ENCODE assay signal across 9 cellular contexts in genomic region chr19:1567116-1567847, GRCh38. TPM values are rescaled to one million over a fixed set of nuclear protein-coding genes. Genes with fewer than 3 reads are reported as not detected.
DNase-seq lines count a peak whose midpoint lies in the region; ATAC-seq, FAIRE-seq and TF ChIP-seq lines count a peak whose summit lies in the region.
"Had no signal": no experiment of that assay in that cellular context is flagged by ENCODE, and none has a peak within 500 bp of the region (broad histone marks: within the 10 kb centered on the region; RNA-seq: fewer than 3 reads in every experiment).

No MANE protein-coding gene starts in this region.

- TF ChIP-seq CTCF in OCI-LY7 (conservative IDR thresholded peaks at IDR 0.05; ENCODE audit: low read length) (no peak), endothelial cell of umbilical vein (IDR thresholded peaks at IDR 0.05; ENCODE audit: extremely low read depth in 1 of 2, insufficient read depth in 1 of 2, low read depth in 1 of 2, low read length in 2 of 2) (no peak), nephron progenitor cell (IDR thresholded peaks at IDR 0.05) (no peak)

- DNase-seq in CD8-positive, alpha-beta memory T cell: no peak
- DNase-seq in OCI-LY7 (ENCODE audit: low spot score) (no peak), endothelial cell of umbilical vein (ENCODE audit: low read depth, low spot score) (peak; percentile 33), nephron progenitor cell (peak; percentile 45), islet precursor cell (no peak), SIG-M5 (lab: John Stamatoyannopoulos, UW) (no peak), sciatic nerve (ENCODE audit: low spot score) (no peak)
- DNase-seq in effector CD8-positive, alpha-beta T cell (lab: John Stamatoyannopoulos, UW): no peak

- peak; percentile 30 for TF ChIP-seq POLR2A in endothelial cell of umbilical vein (IDR thresholded peaks at IDR 0.05; ENCODE audit: low read depth, low read length)

- peaks cover 0 to 3% of the 10 kb centered on the region in 2 donors for H3K27me3 Mint-ChIP-seq in CD8-positive, alpha-beta memory T cell
- peaks cover 21% of the 10 kb centered on the region for H3K27me3 Mint-ChIP-seq in nephron progenitor cell (ENCODE audit: low read depth, poor library complexity)

- BruUV-seq in OCI-LY7 (replicated peaks; lab: Mats Ljungman, UMichigan) (no TSS peak), endothelial cell of umbilical vein (replicated peaks; lab: Mats Ljungman, UMichigan) (no TSS peak)

- no peak for ATAC-seq in sciatic nerve

- H3K9me2 ChIP-seq in OCI-LY7 (ENCODE audit: insufficient read depth, low read length): no peaks in the 10 kb centered on the region

- dilution Hi-C loops in endothelial cell of umbilical vein (cut with MboI; ENCODE audit: extremely low pct_ligation_motif_present, low sequenced_read_pairs): no loop called here

- no peaks in the 10 kb centered on the region for H3K36me3 Mint-ChIP-seq in CD8-positive, alpha-beta memory T cell
- peaks cover 30% of the 10 kb centered on the region for H3K36me3 Mint-ChIP-seq in nephron progenitor cell (ENCODE audit: low read depth)
- H3K36me3 Mint-ChIP-seq: naive thymus-derived CD4-positive, alpha-beta T cell had no signal

- H2AFZ ChIP-seq in OCI-LY7 (ENCODE audit: low read length) (no peak overlapping the region), endothelial cell of umbilical vein (ENCODE audit: low read depth, low read length) (no peak overlapping the region)

- no peaks in the 10 kb centered on the region for H3K9me1 ChIP-seq in endothelial cell of umbilical vein (replicated peaks; ENCODE audit: control insufficient read depth, extremely low read depth, insufficient read depth, low read length)

- intact Hi-C loops in OCI-LY7 (cut with micrococcal nuclease; ENCODE audit: unreplicated experiment) (no loop called here), endothelial cell of umbilical vein (cut with micrococcal nuclease) (loop anchor here (2.0 kb wide), 2 partner anchors 26 to 86 kb away; partner anchors contain the start of genes MBD3 and TCF3), sciatic nerve (cut with DNase I) (no loop called here)

- H3K27ac Mint-ChIP-seq in CD8-positive, alpha-beta memory T cell: no peak overlapping the region
- H3K27ac Mint-ChIP-seq in nephron progenitor cell: peak overlapping the region; percentile 69
- H3K27ac Mint-ChIP-seq: naive thymus-derived CD4-positive, alpha-beta T cell had no signal

- peaks cover 0 to 3% (median 2%) of the 10 kb centered on the region in 3 donors for H3K4me1 Mint-ChIP-seq in CD8-positive, alpha-beta memory T cell
- H3K4me1 Mint-ChIP-seq in nephron progenitor cell: peaks cover 23% of the 10 kb centered on the region

- CTCF ChIA-PET in CD8-positive, alpha-beta memory T cell (lab: Charles Lee): no interaction called here
- CTCF ChIA-PET in OCI-LY7 (lab: Charles Lee; ENCODE audit: unreplicated experiment) (no interaction called here), endothelial cell of umbilical vein (lab: Charles Lee) (interaction anchor here (0.9 to 5.6 kb wide), 3 partner anchors 21 to 259 kb away, joined by 3 to 40 read pairs (median 4); no protein-coding TSS in a partner anchor)

- H3K27me3 ChIP-seq in CD8-positive, alpha-beta memory T cell (ENCODE audit: insufficient read depth, low read length, poor library complexity, severe bottlenecking): no peaks in the 10 kb centered on the region
- H3K27me3 ChIP-seq in endothelial cell of umbilical vein (ENCODE audit: control insufficient read depth in 2 of 2, insufficient read depth in 2 of 2, low read length in 2 of 2): peaks cover 0 to 6% of the 10 kb centered on the region in 2 experiments

- FAIRE-seq in endothelial cell of umbilical vein (lab: Jason Lieb, UNC): peak; percentile 42

- peaks cover 4% of the 10 kb centered on the region for H3K4me1 ChIP-seq in CD8-positive, alpha-beta memory T cell (ENCODE audit: insufficient read depth, low read length)
- H3K4me1 ChIP-seq in OCI-LY7 (ENCODE audit: insufficient read depth, low read length, poor library complexity, severe bottlenecking) (peaks cover 13% of the 10 kb centered on the region), endothelial cell of umbilical vein (ENCODE audit: control insufficient read depth, extremely low read depth, insufficient read depth, low read length) (peaks cover 8% of the 10 kb centered on the region)

- H3K79me2 ChIP-seq in OCI-LY7 (ENCODE audit: insufficient read depth, low read depth, low read length): no peaks in the 10 kb centered on the region
- peaks cover 51% of the 10 kb centered on the region for H3K79me2 ChIP-seq in endothelial cell of umbilical vein (ENCODE audit: control insufficient read depth, insufficient read depth, low read length)

- H4K20me1 ChIP-seq in OCI-LY7 (ENCODE audit: insufficient read depth, low read length) (no peaks in the 10 kb centered on the region), endothelial cell of umbilical vein (replicated peaks; ENCODE audit: control insufficient read depth, extremely low read depth, insufficient read depth, low read length) (peaks cover 5% of the 10 kb centered on the region)

- H3K36me3 ChIP-seq in CD8-positive, alpha-beta memory T cell (ENCODE audit: insufficient read depth, low read length): no peaks in the 10 kb centered on the region
- H3K36me3 ChIP-seq in OCI-LY7 (ENCODE audit: insufficient read depth, low read length) (no peaks in the 10 kb centered on the region), endothelial cell of umbilical vein (ENCODE audit: control insufficient read depth in 2 of 2, extremely low read depth in 1 of 2, insufficient read depth in 2 of 2, low read length in 2 of 2) (peaks cover 3 to 4% of the 10 kb centered on the region in 2 experiments)

- no peaks in the 10 kb centered on the region for H3K9me3 Mint-ChIP-seq in CD8-positive, alpha-beta memory T cell
- peaks cover 4% of the 10 kb centered on the region for H3K9me3 Mint-ChIP-seq in nephron progenitor cell

- H3K4me3 ChIP-seq in CD8-positive, alpha-beta memory T cell (ENCODE audit: low read length): no peak overlapping the region
- H3K4me3 ChIP-seq in OCI-LY7 (ENCODE audit: low read depth, low read length, poor library complexity, severe bottlenecking) (peak overlapping the region; percentile 64), endothelial cell of umbilical vein (replicated peaks in 1 of 3; ENCODE audit: insufficient read depth in 1 of 3, low read depth in 1 of 3, low read length in 3 of 3) (peak overlapping the region; percentile 81 to 99 (median 95))

- POLR2A ChIA-PET in CD8-positive, alpha-beta memory T cell (lab: Charles Lee): interaction anchor here (1.2 kb wide), 1 partner anchor 26 kb away, joined by 6 read pairs; the partner anchor contains the start of gene MBD3
- POLR2A ChIA-PET in OCI-LY7 (lab: Charles Lee): no interaction called here
- POLR2A ChIA-PET in endothelial cell of umbilical vein (lab: Charles Lee): interaction anchor here (1.0 to 1.4 kb wide), 3 partner anchors 16 to 26 kb away, joined by 3 to 6 read pairs (median 4); no protein-coding TSS in a partner anchor

- H3K4me2 ChIP-seq in OCI-LY7 (ENCODE audit: low read length) (peak overlapping the region; percentile 73), endothelial cell of umbilical vein (ENCODE audit: insufficient read depth, low read length) (no peak overlapping the region)

- H3K9me3 ChIP-seq in CD8-positive, alpha-beta memory T cell (ENCODE audit: low read length): no peaks in the 10 kb centered on the region
- H3K9me3 ChIP-seq in OCI-LY7 (ENCODE audit: low read length): no peaks in the 10 kb centered on the region
- no peaks in the 10 kb centered on the region for H3K9me3 ChIP-seq in endothelial cell of umbilical vein (replicated peaks; ENCODE audit: control insufficient read depth, insufficient read depth, low read length)

- no peak overlapping the region for H3K27ac ChIP-seq in CD8-positive, alpha-beta memory T cell (ENCODE audit: low read depth, low read length)
- H3K27ac ChIP-seq in OCI-LY7 (ENCODE audit: low read depth, low read length, poor library complexity, severe bottlenecking): no peak overlapping the region
- H3K27ac ChIP-seq in endothelial cell of umbilical vein (ENCODE audit: insufficient read depth, low read depth, low read length): peak overlapping the region; percentile 96

- peak overlapping the region; percentile 100 for H3K9ac ChIP-seq in endothelial cell of umbilical vein (replicated peaks; ENCODE audit: extremely low read depth, insufficient read depth, low read length)

- H3K4me3 Mint-ChIP-seq in CD8-positive, alpha-beta memory T cell: peak overlapping the region in 4 of 7 donors; percentile 18 to 50 (median 34)
- peak overlapping the region; percentile 75 for H3K4me3 Mint-ChIP-seq in nephron progenitor cell

RNA-seq across cellular contexts. Expression of gene MEX3D, which starts 0.8 kb away (rescaled TPM):
- 10 to 100 TPM; 10.8 TPM for total RNA-seq in CD8-positive, alpha-beta memory T cell
- polyA plus RNA-seq in CD8-positive, alpha-beta memory T cell: not detected
- total RNA-seq in OCI-LY7 (2014; rRNA removed; shearing (Covaris generic)): 11.7 and 13.6 TPM in 2 replicates
- total RNA-seq in OCI-LY7 (2022) (9.4 and 11.9 TPM in 2 replicates), endothelial cell of umbilical vein (96.7 and 98.5 TPM in 2 replicates), sciatic nerve (27.1 TPM)
- 30.0 and 45.7 TPM in 2 replicates for polyA plus RNA-seq in endothelial cell of umbilical vein
- polyA plus RNA-seq in endothelial cell of umbilical vein (2011; cell fraction: cytosol; rRNA removed): 9.6 and 20.1 TPM in 2 replicates
- 7.9 and 8.8 TPM in 2 replicates for polyA plus RNA-seq in endothelial cell of umbilical vein (2011; cell fraction: nucleus; rRNA removed)
- 15.5 and 28.4 TPM in 2 replicates for polyA plus RNA-seq in endothelial cell of umbilical vein (2012)
- polyA minus RNA-seq in endothelial cell of umbilical vein: 16.5 and 24.0 TPM in 2 replicates
- 35.4 TPM for polyA minus RNA-seq in endothelial cell of umbilical vein (2011; cell fraction: cytosol; rRNA and poly(A)+ RNA removed)
- 6.3 and 18.9 TPM in 2 replicates for polyA minus RNA-seq in endothelial cell of umbilical vein (2011; cell fraction: nucleus; rRNA and poly(A)+ RNA removed)
- polyA plus RNA-seq: naive thymus-derived CD4-positive, alpha-beta T cell had no signal

RNA-seq across cellular contexts. Expression of gene MBD3, which starts 25.4 kb away (rescaled TPM):
- total RNA-seq in CD8-positive, alpha-beta memory T cell: 100 to 1,000 TPM; 127 to 138 TPM
- 13.7 TPM for polyA plus RNA-seq in CD8-positive, alpha-beta memory T cell
- 147 and 172 TPM in 2 replicates for total RNA-seq in OCI-LY7 (2014; rRNA removed; shearing (Covaris generic))
- total RNA-seq in OCI-LY7 (2022): 168 TPM in 2 replicates
- 120 and 121 TPM in 2 replicates for total RNA-seq in endothelial cell of umbilical vein
- polyA plus RNA-seq in endothelial cell of umbilical vein: 96.8 and 115 TPM in 2 replicates
- 51.3 and 79.1 TPM in 2 replicates for polyA plus RNA-seq in endothelial cell of umbilical vein (2011; cell fraction: cytosol; rRNA removed)
- 104 and 107 TPM in 2 replicates for polyA plus RNA-seq in endothelial cell of umbilical vein (2011; cell fraction: nucleus; rRNA removed)
- 58.1 and 61.5 TPM in 2 replicates for polyA plus RNA-seq in endothelial cell of umbilical vein (2012)
- polyA minus RNA-seq in endothelial cell of umbilical vein: 53.4 and 63.3 TPM in 2 replicates
- polyA minus RNA-seq in endothelial cell of umbilical vein (2011; cell fraction: cytosol; rRNA and poly(A)+ RNA removed): 88.7 TPM
- 34.2 and 42.2 TPM in 2 replicates for polyA minus RNA-seq in endothelial cell of umbilical vein (2011; cell fraction: nucleus; rRNA and poly(A)+ RNA removed)
- 48.1 TPM for total RNA-seq in sciatic nerve

RNA-seq across cellular contexts. Expression of gene UQCR11, which starts 38.0 kb away (rescaled TPM):
- 100 to 1,000 TPM; 239 to 266 TPM for total RNA-seq in CD8-positive, alpha-beta memory T cell
- 613 TPM for polyA plus RNA-seq in CD8-positive, alpha-beta memory T cell
- 85.3 and 86.2 TPM in 2 replicates for total RNA-seq in OCI-LY7 (2014; rRNA removed; shearing (Covaris generic))
- total RNA-seq in OCI-LY7 (2022): 143 and 187 TPM in 2 replicates
- 210 and 223 TPM in 2 replicates for total RNA-seq in endothelial cell of umbilical vein
- polyA plus RNA-seq in endothelial cell of umbilical vein: 165 and 262 TPM in 2 replicates
- 156 and 199 TPM in 2 replicates for polyA plus RNA-seq in endothelial cell of umbilical vein (2011; cell fraction: cytosol; rRNA removed)
- 42.6 and 62.7 TPM in 2 replicates for polyA plus RNA-seq in endothelial cell of umbilical vein (2011; cell fraction: nucleus; rRNA removed)
- 156 and 442 TPM in 2 replicates for polyA plus RNA-seq in endothelial cell of umbilical vein (2012)
- 22.1 and 26.8 TPM in 2 replicates for polyA minus RNA-seq in endothelial cell of umbilical vein
- polyA minus RNA-seq in endothelial cell of umbilical vein (2011; cell fraction: cytosol; rRNA and poly(A)+ RNA removed): 28.5 TPM
- 16.0 and 19.6 TPM in 2 replicates for polyA minus RNA-seq in endothelial cell of umbilical vein (2011; cell fraction: nucleus; rRNA and poly(A)+ RNA removed)
- total RNA-seq in sciatic nerve: 136 TPM

RNA-seq across cellular contexts. Expression of gene PLK5, which starts 43.4 kb away (rescaled TPM):
- total RNA-seq in CD8-positive, alpha-beta memory T cell: not detected
- polyA plus RNA-seq in CD8-positive, alpha-beta memory T cell: not detected
- 0.31 TPM in 1 of 2 replicates, not detected in the other for total RNA-seq in OCI-LY7 (2014; rRNA removed; shearing (Covaris generic))
- total RNA-seq in OCI-LY7 (2022): 0.17 and 0.26 TPM in 2 replicates
- total RNA-seq in endothelial cell of umbilical vein: not detected in 2 replicates
- polyA plus RNA-seq in endothelial cell of umbilical vein: not detected in 2 replicates
- polyA plus RNA-seq in endothelial cell of umbilical vein (2011; cell fraction: cytosol; rRNA removed): not detected in 2 replicates
- polyA plus RNA-seq in endothelial cell of umbilical vein (2011; cell fraction: nucleus; rRNA removed): 0.07 TPM in 1 of 2 replicates, not detected in the other
- polyA plus RNA-seq in endothelial cell of umbilical vein (2012): 0.19 TPM in 1 of 2 replicates, not detected in the other
- polyA minus RNA-seq in endothelial cell of umbilical vein: not detected in 2 replicates
- polyA minus RNA-seq in endothelial cell of umbilical vein (2011; cell fraction: cytosol; rRNA and poly(A)+ RNA removed): not detected
- not detected in 2 replicates for polyA minus RNA-seq in endothelial cell of umbilical vein (2011; cell fraction: nucleus; rRNA and poly(A)+ RNA removed)
- total RNA-seq in sciatic nerve: 0.80 TPM
- total RNA-seq: naive thymus-derived CD4-positive, alpha-beta T cell had no signal
- polyA plus RNA-seq: naive thymus-derived CD4-positive, alpha-beta T cell had no signal

RNA-seq across cellular contexts. Expression of gene ADAMTSL5, which starts 54.5 kb away (rescaled TPM):
- 1 to 10 TPM; 2.3 to 2.7 TPM for total RNA-seq in CD8-positive, alpha-beta memory T cell
- polyA plus RNA-seq in CD8-positive, alpha-beta memory T cell: 1.0 TPM
- total RNA-seq in OCI-LY7 (2014; rRNA removed; shearing (Covaris generic)): not detected in 2 replicates
- total RNA-seq in OCI-LY7 (2022) (0.34 TPM in 1 of 2 replicates, not detected in the other), endothelial cell of umbilical vein (not detected in 2 replicates), sciatic nerve (48.3 TPM)
- 0.07 TPM in 1 of 2 replicates, not detected in the other for polyA plus RNA-seq in endothelial cell of umbilical vein
- 0.01 TPM in 1 of 2 replicates, not detected in the other for polyA plus RNA-seq in endothelial cell of umbilical vein (2011; cell fraction: cytosol; rRNA removed)
- polyA plus RNA-seq in endothelial cell of umbilical vein (2011; cell fraction: nucleus; rRNA removed): not detected in 2 replicates
- not detected in 2 replicates for polyA plus RNA-seq in endothelial cell of umbilical vein (2012)
- polyA minus RNA-seq in endothelial cell of umbilical vein: 0.08 TPM in 1 of 2 replicates, not detected in the other
- 21.5 TPM for polyA minus RNA-seq in endothelial cell of umbilical vein (2011; cell fraction: cytosol; rRNA and poly(A)+ RNA removed)
- polyA minus RNA-seq in endothelial cell of umbilical vein (2011; cell fraction: nucleus; rRNA and poly(A)+ RNA removed): not detected in 2 replicates

Comparison
In these comparisons a context has a peak if more than half of its experiments do, and no peak if none do; other contexts are left out.
1. DNase-seq: peak in endothelial cell of umbilical vein (single experiment) and nephron progenitor cell (single experiment); none in CD8-positive, alpha-beta memory T cell (0 of 5), OCI-LY7 (single experiment), islet precursor cell (single experiment), effector CD8-positive, alpha-beta T cell (single experiment), SIG-M5 (single experiment) and sciatic nerve (single experiment).